ENCODE assay signal across 10 cellular contexts in genomic region chr10:60446855-60447254, GRCh38. TPM values are rescaled to one million over a fixed set of nuclear protein-coding genes. Genes with fewer than 3 reads are reported as not detected.
A peak's percentile ranks its signal among the peaks of the same experiment; 100 is the strongest.
DNase-seq lines count a peak whose midpoint lies in the region; ATAC-seq, FAIRE-seq and TF ChIP-seq lines count a peak whose summit lies in the region.
"Had no signal": no experiment of that assay in that cellular context is flagged by ENCODE, and none has a peak within 500 bp of the region (broad histone marks: within the 10 kb centered on the region; RNA-seq: fewer than 3 reads in every experiment).

No MANE protein-coding gene starts in this region.

- H3K4me1 ChIP-seq in lower lobe of right lung = peaks cover 13% of the 10 kb centered on the region

- H3K9me3 ChIP-seq in lower lobe of right lung = no peaks in the 10 kb centered on the region

- DNase-seq in AG10803 (ENCODE audit: low read depth) (peak; percentile 68), H54 (ENCODE audit: insufficient read length, low spot score) (no peak), lower lobe of right lung (peak; percentile 51), left lobe of liver (ENCODE audit: low spot score) (no peak), DMS 273 treated with DMSO at 0.1 percent for 48 hours (lab: John Stamatoyannopoulos, UW) (no peak)
- no peak for DNase-seq in activated CD8-positive, alpha-beta T cell treated with anti-CD3 and anti-CD28 coated beads, Interleukin-2, amount 10 ng/mL, durations not matched to agents 7 days and 5 days
- DNase-seq: DMS79, NCI-H1436 had no signal

- intact Hi-C loops in lower lobe of right lung (cut with DNase I) = no loop called here

- CTCF ChIA-PET in activated CD8-positive, alpha-beta T cell treated with anti-CD3 and anti-CD28 coated beads, Interleukin-2, amount 10 ng/mL, durations not matched to agents 7 days and 5 days (lab: Charles Lee) = interaction anchor here (0.6 to 4.6 kb wide), 4 partner anchors 12 to 203 kb away, joined by 3 to 32 read pairs (median 12); no protein-coding TSS in a partner anchor

- peak; percentile 47 for ATAC-seq in activated CD8-positive, alpha-beta T cell treated with anti-CD3 and anti-CD28 coated beads, Interleukin-2, amount 10 ng/mL, durations not matched to agents 7 days and 5 days
- peak; percentile 91 to 93 for ATAC-seq in lower lobe of right lung
- ATAC-seq in GM19395 (IDR thresholded peaks at IDR 0.05; ENCODE audit: unreplicated experiment) = no peak
- no peak for ATAC-seq in GM18517 (IDR thresholded peaks at IDR 0.05; ENCODE audit: unreplicated experiment)
- ATAC-seq in left lobe of liver = no peak

- TF ChIP-seq POLR2A in H54 (IDR thresholded peaks at IDR 0.05; ENCODE audit: low read depth, low read length) = no peak

- H3K27ac ChIP-seq in lower lobe of right lung = no peak overlapping the region

- FAIRE-seq in H54 (lab: Jason Lieb, UNC) = peak; percentile 69

- H3K4me3 ChIP-seq in AG10803 (ENCODE audit: low read length) (no peak overlapping the region), lower lobe of right lung (no peak overlapping the region)

- no peaks in the 10 kb centered on the region for H3K27me3 ChIP-seq in lower lobe of right lung (ENCODE audit: low read depth)

- H3K4me1 Mint-ChIP-seq in activated CD8-positive, alpha-beta T cell treated with anti-CD3 and anti-CD28 coated beads, Interleukin-2, amount 10 ng/mL, durations not matched to agents 7 days and 5 days (ENCODE audit: low read depth) = peaks cover 10% of the 10 kb centered on the region

- no peak overlapping the region for H3K4me3 Mint-ChIP-seq in activated CD8-positive, alpha-beta T cell treated with anti-CD3 and anti-CD28 coated beads, Interleukin-2, amount 10 ng/mL, durations not matched to agents 7 days and 5 days

- peak overlapping the region; percentile 28 for H3K27ac Mint-ChIP-seq in activated CD8-positive, alpha-beta T cell treated with anti-CD3 and anti-CD28 coated beads, Interleukin-2, amount 10 ng/mL, durations not matched to agents 7 days and 5 days

- H3K36me3 ChIP-seq in lower lobe of right lung = no peaks in the 10 kb centered on the region

- POLR2A ChIA-PET in activated CD8-positive, alpha-beta T cell treated with anti-CD3 and anti-CD28 coated beads, Interleukin-2, amount 10 ng/mL, durations not matched to agents 7 days and 5 days (lab: Charles Lee) = no interaction called here

- TF ChIP-seq CTCF in AG10803 (conservative IDR thresholded peaks at IDR 0.05; ENCODE audit: low read length) = no peak
- TF ChIP-seq CTCF in lower lobe of right lung (IDR thresholded peaks at IDR 0.05) = no peak

- H3K36me3 Mint-ChIP-seq in activated CD8-positive, alpha-beta T cell treated with anti-CD3 and anti-CD28 coated beads, Interleukin-2, amount 10 ng/mL, durations not matched to agents 7 days and 5 days (ENCODE audit: low read depth) = no peaks in the 10 kb centered on the region

- peaks cover 2% of the 10 kb centered on the region for H3K27me3 Mint-ChIP-seq in activated CD8-positive, alpha-beta T cell treated with anti-CD3 and anti-CD28 coated beads, Interleukin-2, amount 10 ng/mL, durations not matched to agents 7 days and 5 days (ENCODE audit: low read depth)

- H3K9me3 Mint-ChIP-seq in activated CD8-positive, alpha-beta T cell treated with anti-CD3 and anti-CD28 coated beads, Interleukin-2, amount 10 ng/mL, durations not matched to agents 7 days and 5 days (ENCODE audit: insufficient read depth) = no peaks in the 10 kb centered on the region

RNA-seq across cellular contexts. Expression of gene ANK3, which starts 57.2 kb away (rescaled TPM):
- total RNA-seq in activated CD8-positive, alpha-beta T cell treated with anti-CD3 and anti-CD28 coated beads, Interleukin-2, amount 10 ng/mL, durations not matched to agents 7 days and 5 days = 1 to 10 TPM; 4.5 to 5.3 TPM
- total RNA-seq in lower lobe of right lung (75.9 TPM), left lobe of liver (13.4 TPM)

Comparison
In these comparisons a context has a peak if more than half of its experiments do, and no peak if none do; other contexts are left out.
1. DNase-seq: peak in AG10803 (single experiment) and lower lobe of right lung (single experiment); none in H54 (single experiment), activated CD8-positive, alpha-beta T cell treated with anti-CD3 and anti-CD28 coated beads, Interleukin-2, amount 10 ng/mL, durations not matched to agents 7 days and 5 days (single experiment), left lobe of liver (single experiment) and DMS 273 treated with DMSO at 0.1 percent for 48 hours (single experiment).
2. ATAC-seq: peak in activated CD8-positive, alpha-beta T cell treated with anti-CD3 and anti-CD28 coated beads, Interleukin-2, amount 10 ng/mL, durations not matched to agents 7 days and 5 days (single experiment) and lower lobe of right lung (2 of 2); none in GM19395 (single experiment), GM18517 (single experiment) and left lobe of liver (single experiment).